Comparison of ENCODE assay signal across 29 cellular contexts in the genomic region with DNA sequence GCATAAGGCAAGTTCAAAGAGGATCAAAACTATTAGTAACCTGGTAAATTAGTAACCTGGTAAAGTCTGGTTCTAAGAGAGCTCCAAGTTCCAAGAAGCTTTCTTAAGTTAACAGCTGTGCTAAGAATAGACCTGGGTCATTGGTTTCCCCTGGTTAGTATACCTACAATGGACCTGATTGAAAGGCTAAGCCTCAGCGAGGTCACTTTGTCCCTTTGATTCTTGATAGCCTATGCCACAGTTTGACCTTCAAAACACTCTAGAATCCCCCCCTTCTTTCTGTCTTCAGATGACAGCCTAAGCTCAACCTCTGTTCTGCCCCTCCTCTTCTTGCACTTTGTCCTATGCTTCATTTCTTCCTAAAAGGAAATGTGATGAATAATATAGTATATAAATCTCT.
"Had no signal": no experiment of that assay in that cellular context is flagged by ENCODE, and none has a peak within 500 bp of the region (broad histone marks: within the 10 kb centered on the region; RNA-seq: fewer than 3 reads in every experiment).

No MANE protein-coding gene starts in this region.

- H3K36me3 Mint-ChIP-seq: stimulated activated effector memory CD8-positive, alpha-beta T cell treated with anti-CD3 and anti-CD28 coated beads, Interleukin-12 subunit alpha, Interleukin-12 subunit beta, amount 100 ng/mL, for 72 hours; stimulated activated memory B cell treated with anti-CD40 and anti-IgM and Interleukin-4, amounts not matched to agents 10 μg/mL and 1 μg/mL and 100 μg/mL, for 72 hours; stimulated activated naive B cell treated with anti-CD40 and anti-IgM and Interleukin-4, amounts not matched to agents 10 μg/mL and 1 μg/mL and 100 μg/mL, for 72 hours; type B pancreatic cell had no signal

- ATAC-seq: stimulated activated effector memory CD8-positive, alpha-beta T cell treated with anti-CD3 and anti-CD28 coated beads, Interleukin-12 subunit alpha, Interleukin-12 subunit beta, amount 100 ng/mL, for 72 hours; stimulated activated memory B cell treated with anti-CD40 and anti-IgM and Interleukin-4, amounts not matched to agents 10 μg/mL and 1 μg/mL and 100 μg/mL, for 72 hours; stimulated activated naive B cell treated with anti-CD40 and anti-IgM and Interleukin-4, amounts not matched to agents 10 μg/mL and 1 μg/mL and 100 μg/mL, for 72 hours; stimulated activated naive CD8-positive, alpha-beta T cell treated with anti-CD3 and anti-CD28 coated beads, Interleukin-15, amount 100 ng/mL, for 72 hours; stimulated activated naive CD8-positive, alpha-beta T cell treated with anti-CD3 and anti-CD28 coated beads, Interleukin-15, Interleukin-2, amounts not matched to agents 100 U/mL and 50 U/mL, for 24 hours; upper lobe of right lung had no signal

- H3K36me3 ChIP-seq: stomach, suprapubic skin, thoracic aorta, thyroid gland, tibial artery, tibial nerve, transverse colon, upper lobe of left lung, upper lobe of right lung, uterus, vagina had no signal

- H3K27ac ChIP-seq: stomach, suprapubic skin, testis, thoracic aorta, thyroid gland, tibial artery, tibial nerve, transverse colon, upper lobe of left lung, upper lobe of right lung, uterus, vagina had no signal

- H3K27me3 ChIP-seq: testis, thyroid gland, tibial artery, tibial nerve, transverse colon, upper lobe of left lung, uterus, vagina had no signal

- H3K9me3 ChIP-seq: stomach, suprapubic skin, testis, thoracic aorta, thyroid gland, tibial artery, tibial nerve, transverse colon, upper lobe of left lung, upper lobe of right lung, uterus, vagina had no signal

- H3K4me1 ChIP-seq: stomach, suprapubic skin, testis, thyroid gland, tibial artery, tibial nerve, transverse colon, upper lobe of left lung, upper lobe of right lung, uterus, vagina had no signal

- H3K4me3 ChIP-seq: stomach, suprapubic skin, testis, thoracic aorta, thyroid gland, tibial artery, tibial nerve, transverse colon, upper lobe of left lung, upper lobe of right lung, uterus, vagina had no signal

- H3K4me1 Mint-ChIP-seq: stimulated activated effector memory CD8-positive, alpha-beta T cell treated with anti-CD3 and anti-CD28 coated beads, Interleukin-12 subunit alpha, Interleukin-12 subunit beta, amount 100 ng/mL, for 72 hours; stimulated activated naive CD8-positive, alpha-beta T cell treated with anti-CD3 and anti-CD28 coated beads, Interleukin-15, amount 100 ng/mL, for 72 hours had no signal

- DNase-seq: stimulated activated CD4-positive, alpha-beta T cell treated with anti-CD3 and anti-CD28 coated beads, Interleukin-2, amount 100 ng/mL, for 48 hours; stimulated activated CD4-positive, alpha-beta T cell treated with anti-CD3 and anti-CD28 coated beads, Interleukin-4, amount 100 ng/mL, for 1 hour; stimulated activated CD4-positive, alpha-beta T cell treated with anti-CD3 and anti-CD28 coated beads, Interleukin-4, amount 100 ng/mL, for 24 hours; stimulated activated CD4-positive, alpha-beta T cell treated with anti-CD3 and anti-CD28 coated beads, Interleukin-4, amount 100 ng/mL, for 4 hours; stimulated activated CD8-positive, alpha-beta memory T cell treated with anti-CD3 and anti-CD28 coated beads, Interleukin-4, amount 100 ng/mL, for 48 hours; stimulated activated naive B cell treated with anti-CD40 and anti-IgM and Interleukin-4, amounts not matched to agents 10 μg/mL and 1 μg/mL and 100 μg/mL, for 72 hours; stimulated activated naive CD4-positive, alpha-beta T cell; stimulated activated naive CD4-positive, alpha-beta T cell treated with Interleukin-2 at 50 U/mL for 16 hours; stimulated activated naive CD8-positive, alpha-beta T cell treated with anti-CD3 and anti-CD28 coated beads, Interleukin-15, amount 100 ng/mL, for 72 hours; stimulated activated naive CD8-positive, alpha-beta T cell treated with anti-CD3 and anti-CD28 coated beads, Interleukin-15, Interleukin-2, amounts not matched to agents 100 U/mL and 50 U/mL, for 24 hours; stomach; substantia nigra; testis; thyroid gland; tibial artery; transverse colon; trophoblast cell; upper lobe of left lung; upper lobe of right lung; uterus had no signal

- H3K27me3 Mint-ChIP-seq: type B pancreatic cell had no signal

- H3K4me3 Mint-ChIP-seq: stimulated activated effector memory CD8-positive, alpha-beta T cell treated with anti-CD3 and anti-CD28 coated beads, Interleukin-12 subunit alpha, Interleukin-12 subunit beta, amount 100 ng/mL, for 72 hours; stimulated activated memory B cell treated with anti-CD40 and anti-IgM and Interleukin-4, amounts not matched to agents 10 μg/mL and 1 μg/mL and 100 μg/mL, for 72 hours; stimulated activated naive B cell treated with anti-CD40 and anti-IgM and Interleukin-4, amounts not matched to agents 10 μg/mL and 1 μg/mL and 100 μg/mL, for 72 hours; stimulated activated naive CD8-positive, alpha-beta T cell treated with anti-CD3 and anti-CD28 coated beads, Interleukin-15, amount 100 ng/mL, for 72 hours; stimulated activated naive CD8-positive, alpha-beta T cell treated with anti-CD3 and anti-CD28 coated beads, Interleukin-15, Interleukin-2, amounts not matched to agents 100 ng/mL and 50 ng/mL, for 24 hours; type B pancreatic cell had no signal

- H3K9me3 Mint-ChIP-seq: stimulated activated effector memory CD8-positive, alpha-beta T cell treated with anti-CD3 and anti-CD28 coated beads, Interleukin-12 subunit alpha, Interleukin-12 subunit beta, amount 100 ng/mL, for 72 hours; stimulated activated memory B cell treated with anti-CD40 and anti-IgM and Interleukin-4, amounts not matched to agents 10 μg/mL and 1 μg/mL and 100 μg/mL, for 72 hours; stimulated activated naive B cell treated with anti-CD40 and anti-IgM and Interleukin-4, amounts not matched to agents 10 μg/mL and 1 μg/mL and 100 μg/mL, for 72 hours; stimulated activated naive CD8-positive, alpha-beta T cell treated with anti-CD3 and anti-CD28 coated beads, Interleukin-15, amount 100 ng/mL, for 72 hours; stimulated activated naive CD8-positive, alpha-beta T cell treated with anti-CD3 and anti-CD28 coated beads, Interleukin-15, Interleukin-2, amounts not matched to agents 100 ng/mL and 50 ng/mL, for 24 hours; type B pancreatic cell had no signal

- FAIRE-seq: urothelium cell line had no signal

- H3K27ac Mint-ChIP-seq: stimulated activated effector memory CD8-positive, alpha-beta T cell treated with anti-CD3 and anti-CD28 coated beads, Interleukin-12 subunit alpha, Interleukin-12 subunit beta, amount 100 ng/mL, for 72 hours; stimulated activated memory B cell treated with anti-CD40 and anti-IgM and Interleukin-4, amounts not matched to agents 10 μg/mL and 1 μg/mL and 100 μg/mL, for 72 hours; stimulated activated naive B cell treated with anti-CD40 and anti-IgM and Interleukin-4, amounts not matched to agents 10 μg/mL and 1 μg/mL and 100 μg/mL, for 72 hours; stimulated activated naive CD8-positive, alpha-beta T cell treated with anti-CD3 and anti-CD28 coated beads, Interleukin-15, amount 100 ng/mL, for 72 hours; stimulated activated naive CD8-positive, alpha-beta T cell treated with anti-CD3 and anti-CD28 coated beads, Interleukin-15, Interleukin-2, amounts not matched to agents 100 ng/mL and 50 ng/mL, for 24 hours; type B pancreatic cell had no signal
